8 cellular contexts compared by ENCODE assay signal in genomic region chr1:36463773-36464604, GRCh38. TPM values are rescaled to one million over a fixed set of nuclear protein-coding genes. Genes with fewer than 3 reads are reported as not detected.
DNase-seq lines count a peak whose midpoint lies in the region; ATAC-seq and TF ChIP-seq lines count a peak whose summit lies in the region.

Gene MRPS15, minus strand, starts transcription at chr1:36464384. Its CDS starts 109 bp downstream, at chr1:36464275.

- H3K36me3 ChIP-seq in NT2/D1 (ENCODE audit: insufficient read depth, insufficient read length, low read length) (peaks cover 36% of the 10 kb centered on the region), endodermal cell (ENCODE audit: control insufficient read depth, insufficient read depth, low read length) (peaks cover 33% of the 10 kb centered on the region)

- peak within 1 kb of the TSS; percentile 100 for H3K4me3 Mint-ChIP-seq in endodermal cell

- H3K27me3 ChIP-seq in NT2/D1 (ENCODE audit: insufficient read depth, insufficient read length) (peaks cover 18% of the 10 kb centered on the region), endodermal cell (ENCODE audit: control insufficient read depth, insufficient read depth, low read length, poor library complexity, severe bottlenecking) (peaks cover 13% of the 10 kb centered on the region)

- peaks cover 19% of the 10 kb centered on the region for H3K4me1 Mint-ChIP-seq in endodermal cell

- 0 to 1% methylated on average over 47 to 66 of the region's 66 CpGs for WGBS in endodermal cell (ENCODE audit: insufficient coverage in 1 of 2, insufficient read length in 1 of 2), 2 experiments

- H3K4me1 ChIP-seq in NT2/D1 (ENCODE audit: insufficient read depth, insufficient read length) (peaks cover 21% of the 10 kb centered on the region), endodermal cell (ENCODE audit: control insufficient read depth, insufficient read depth, low read length) (peaks cover 7% of the 10 kb centered on the region)

- peaks cover 32% of the 10 kb centered on the region for H3K36me3 Mint-ChIP-seq in endodermal cell (ENCODE audit: low read depth)

- peaks cover 35% of the 10 kb centered on the region for H3K27me3 Mint-ChIP-seq in endodermal cell (ENCODE audit: insufficient read depth)

- no peaks in the 10 kb centered on the region for H3K9me3 ChIP-seq in NT2/D1 (ENCODE audit: insufficient read depth, low read length)
- no peaks in the 10 kb centered on the region for H3K9me3 ChIP-seq in endodermal cell (ENCODE audit: control insufficient read depth, low read length)

- no peak for TF ChIP-seq CTCF in endodermal cell (conservative IDR thresholded peaks at IDR 0.05)

- H3K27ac Mint-ChIP-seq in endodermal cell, result peak within 1 kb of the TSS; percentile 99

- peak; percentile 95 for ATAC-seq in GM21381 (IDR thresholded peaks at IDR 0.05; ENCODE audit: unreplicated experiment)

- H3K9me3 Mint-ChIP-seq in endodermal cell, result no peaks in the 10 kb centered on the region

- peak within 1 kb of the TSS; percentile 96 for H3K4me3 ChIP-seq in NT2/D1 (ENCODE audit: insufficient read length, low read depth)
- H3K4me3 ChIP-seq in endodermal cell (ENCODE audit: low read length), result peak within 1 kb of the TSS; percentile 85

- DNase-seq in COR-L47 (lab: John Stamatoyannopoulos, UW), result peak; percentile 90
- DNase-seq in HUDEP-2 (lab: John Stamatoyannopoulos, UW; ENCODE audit: unreplicated experiment in 76 of 76), result peak in 74 of 76 experiments; percentile 51 to 96 (median 89)
- peak; percentile 93 for DNase-seq in NT2/D1 (ENCODE audit: low read depth, low spot score)
- peak; percentile 85 for DNase-seq in activated CD8-positive, alpha-beta memory T cell treated with anti-CD3 and anti-CD28 coated beads, Interleukin-2, amount 50 U/mL, for 1 hour (ENCODE audit: extremely low read depth)
- DNase-seq in endodermal cell, result peak; percentile 98
- peak; percentile 97 for DNase-seq in mesenteric fat pad (ENCODE audit: low spot score)
- peak; percentile 81 for DNase-seq in stimulated activated CD8-positive, alpha-beta memory T cell treated with anti-CD3 and anti-CD28 coated beads, Interleukin-15, amount 100 ng/mL, for 24 hours (ENCODE audit: low read depth)

- H3K27ac ChIP-seq in endodermal cell (ENCODE audit: low read depth, low read length), result peak within 1 kb of the TSS; percentile 93

- peak within 1 kb of the TSS; percentile 97 for H3K9ac ChIP-seq in NT2/D1 (ENCODE audit: insufficient read length, low read depth)
- H3K9ac ChIP-seq in endodermal cell (ENCODE audit: extremely low read depth, low read length, poor library complexity, severe bottlenecking), result peak within 1 kb of the TSS; percentile 88

RNA-seq across cellular contexts. Expression of gene MRPS15, which starts in this region (rescaled TPM):
- total RNA-seq in endodermal cell (100 to 1,000 TPM; 107 to 111 TPM), mesenteric fat pad (83.4 TPM)
- polyA plus RNA-seq in endodermal cell (2013, experiment 1 of 2), result 103 TPM
- 109 TPM for polyA plus RNA-seq in endodermal cell (2013, experiment 2 of 2)

Comparison
In these comparisons a context has a peak if more than half of its experiments do, and no peak if none do; other contexts are left out.
1. Peak in every context shown above with its lines: DNase-seq, ATAC-seq, H3K4me3 ChIP-seq and H3K27ac ChIP-seq.